1 cellular context compared by ENCODE assay signal in the genomic region with DNA sequence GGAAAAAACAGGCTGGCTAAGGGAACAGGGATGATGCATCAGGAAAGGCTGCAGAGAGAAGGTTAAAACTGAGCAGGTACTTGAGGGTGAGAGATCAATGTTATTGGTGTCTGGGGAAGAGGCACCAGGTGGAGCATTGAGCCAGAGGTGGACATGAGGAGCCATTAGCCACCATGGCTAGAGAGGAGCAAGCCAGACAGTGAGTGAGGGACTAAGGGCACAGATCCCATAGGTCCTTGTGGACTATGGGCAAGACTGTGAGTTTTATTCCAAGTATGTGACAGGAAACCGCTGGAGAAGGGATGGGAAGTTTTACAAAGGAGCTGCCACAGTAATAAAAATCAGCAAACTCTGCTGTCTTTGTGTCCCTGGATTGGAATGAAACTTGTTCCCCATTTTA.
A peak's percentile ranks its signal among the peaks of the same experiment; 100 is the strongest.
TF ChIP-seq lines count a peak whose summit lies in the region.

No MANE protein-coding gene starts in this region.

TF ChIP-seq in HepG2, 621 proteins besides CTCF, POLR2A, EP300 and RAD21 (continued from another document):
- TF ChIP-seq, protein P1, sequence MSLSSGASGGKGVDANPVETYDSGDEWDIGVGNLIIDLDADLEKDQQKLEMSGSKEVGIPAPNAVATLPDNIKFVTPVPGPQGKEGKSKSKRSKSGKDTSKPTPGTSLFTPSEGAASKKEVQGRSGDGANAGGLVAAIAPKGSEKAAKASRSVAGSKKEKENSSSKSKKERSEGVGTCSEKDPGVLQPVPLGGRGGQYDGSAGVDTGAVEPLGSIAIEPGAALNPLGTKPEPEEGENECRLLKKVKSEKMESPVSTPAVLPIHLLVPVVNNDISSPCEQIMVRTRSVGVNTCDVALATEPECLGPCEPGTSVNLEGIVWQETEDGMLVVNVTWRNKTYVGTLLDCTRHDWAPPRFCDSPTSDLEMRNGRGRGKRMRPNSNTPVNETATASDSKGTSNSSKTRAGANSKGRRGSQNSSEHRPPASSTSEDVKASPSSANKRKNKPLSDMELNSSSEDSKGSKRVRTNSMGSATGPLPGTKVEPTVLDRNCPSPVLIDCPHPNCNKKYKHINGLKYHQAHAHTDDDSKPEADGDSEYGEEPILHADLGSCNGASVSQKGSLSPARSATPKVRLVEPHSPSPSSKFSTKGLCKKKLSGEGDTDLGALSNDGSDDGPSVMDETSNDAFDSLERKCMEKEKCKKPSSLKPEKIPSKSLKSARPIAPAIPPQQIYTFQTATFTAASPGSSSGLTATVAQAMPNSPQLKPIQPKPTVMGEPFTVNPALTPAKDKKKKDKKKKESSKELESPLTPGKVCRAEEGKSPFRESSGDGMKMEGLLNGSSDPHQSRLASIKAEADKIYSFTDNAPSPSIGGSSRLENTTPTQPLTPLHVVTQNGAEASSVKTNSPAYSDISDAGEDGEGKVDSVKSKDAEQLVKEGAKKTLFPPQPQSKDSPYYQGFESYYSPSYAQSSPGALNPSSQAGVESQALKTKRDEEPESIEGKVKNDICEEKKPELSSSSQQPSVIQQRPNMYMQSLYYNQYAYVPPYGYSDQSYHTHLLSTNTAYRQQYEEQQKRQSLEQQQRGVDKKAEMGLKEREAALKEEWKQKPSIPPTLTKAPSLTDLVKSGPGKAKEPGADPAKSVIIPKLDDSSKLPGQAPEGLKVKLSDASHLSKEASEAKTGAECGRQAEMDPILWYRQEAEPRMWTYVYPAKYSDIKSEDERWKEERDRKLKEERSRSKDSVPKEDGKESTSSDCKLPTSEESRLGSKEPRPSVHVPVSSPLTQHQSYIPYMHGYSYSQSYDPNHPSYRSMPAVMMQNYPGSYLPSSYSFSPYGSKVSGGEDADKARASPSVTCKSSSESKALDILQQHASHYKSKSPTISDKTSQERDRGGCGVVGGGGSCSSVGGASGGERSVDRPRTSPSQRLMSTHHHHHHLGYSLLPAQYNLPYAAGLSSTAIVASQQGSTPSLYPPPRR (CRISPR knock-in tag; IDR thresholded peaks at IDR 0.05; ENCODE audit: borderline replicate concordance): no peak
- TF ChIP-seq TEAD3 (CRISPR knock-in tag; optimal IDR thresholded peaks at IDR 0.05; ENCODE audit: borderline replicate concordance) (no peak), ZNF329 (CRISPR knock-in tag; IDR thresholded peaks at IDR 0.05; ENCODE audit: low read depth) (no peak), GZF1 (CRISPR knock-in tag; IDR thresholded peaks at IDR 0.05) (no peak), STAG1 (CRISPR knock-in tag; IDR thresholded peaks at IDR 0.05) (peak; percentile 68), ZNF317 (CRISPR knock-in tag; IDR thresholded peaks at IDR 0.05) (no peak), ZFP62 (CRISPR knock-in tag; IDR thresholded peaks at IDR 0.05) (no peak), GATA4 (IDR thresholded peaks at IDR 0.05; ENCODE audit: borderline replicate concordance, low read depth) (no peak)
- TF ChIP-seq, protein P2, sequence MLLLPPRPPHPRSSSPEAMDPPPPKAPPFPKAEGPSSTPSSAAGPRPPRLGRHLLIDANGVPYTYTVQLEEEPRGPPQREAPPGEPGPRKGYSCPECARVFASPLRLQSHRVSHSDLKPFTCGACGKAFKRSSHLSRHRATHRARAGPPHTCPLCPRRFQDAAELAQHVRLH (CRISPR knock-in tag; IDR thresholded peaks at IDR 0.05; ENCODE audit: borderline replicate concordance, low read depth): no peak
